8 cellular contexts compared by ENCODE assay signal in genomic region chr12:45991289-45992249, GRCh38. TPM values are rescaled to one million over a fixed set of nuclear protein-coding genes. Genes with fewer than 3 reads are reported as not detected.
DNase-seq lines count a peak whose midpoint lies in the region; ATAC-seq and TF ChIP-seq lines count a peak whose summit lies in the region.

No MANE protein-coding gene starts in this region.

- peak overlapping the region; percentile 87 for H2AFZ ChIP-seq in KMS-11 (ENCODE audit: low read depth)

- H3K4me3 ChIP-seq in KMS-11 (IDR thresholded peaks at IDR 0.05; ENCODE audit: insufficient read depth, low read depth, low read length) (peak overlapping the region; percentile 76), RWPE2 (ENCODE audit: severe bottlenecking) (peak overlapping the region; percentile 48), fibroblast of villous mesenchyme (ENCODE audit: low read depth, low read length) (peak overlapping the region; percentile 75), stomach smooth muscle (ENCODE audit: low read length in 2 of 2) (peak overlapping the region; percentile 88 to 97)

- H3K36me3 Mint-ChIP-seq in Calu3 (ENCODE audit: insufficient read depth, unreplicated experiment), result peaks cover 31% of the 10 kb centered on the region
- peaks cover 7% of the 10 kb centered on the region for H3K36me3 Mint-ChIP-seq in neural crest cell (ENCODE audit: low read depth)

- intact Hi-C loops in Calu3 (cut with micrococcal nuclease; ENCODE audit: unreplicated experiment), result no loop called here

- H3K4me3 Mint-ChIP-seq in Calu3 (ENCODE audit: low read depth, unreplicated experiment) (peak overlapping the region; percentile 96), neural crest cell (peak overlapping the region; percentile 98)

- H3K36me3 ChIP-seq in KMS-11 (ENCODE audit: insufficient read depth) (no peaks in the 10 kb centered on the region), RWPE2 (ENCODE audit: low read depth) (peaks cover 10% of the 10 kb centered on the region), stomach smooth muscle (ENCODE audit: control insufficient read depth in 2 of 2, insufficient read depth in 2 of 2, low read length in 2 of 2) (no peaks in the 10 kb centered on the region)

- TF ChIP-seq CTCF in Calu3 (IDR thresholded peaks at IDR 0.05; ENCODE audit: unreplicated experiment) (no peak), KMS-11 (conservative IDR thresholded peaks at IDR 0.05; ENCODE audit: low read depth, low read length) (no peak), RWPE2 (IDR thresholded peaks at IDR 0.05; ENCODE audit: poor library complexity, severe bottlenecking) (no peak), fibroblast of villous mesenchyme (IDR thresholded peaks at IDR 0.05; ENCODE audit: insufficient read depth, low read depth, low read length) (no peak), neural crest cell (conservative IDR thresholded peaks at IDR 0.05) (no peak)

- H3K9me3 Mint-ChIP-seq in Calu3 (ENCODE audit: low read depth, unreplicated experiment) (no peaks in the 10 kb centered on the region), neural crest cell (no peaks in the 10 kb centered on the region)

- peaks cover 26% of the 10 kb centered on the region for H4K20me1 ChIP-seq in KMS-11 (ENCODE audit: insufficient read depth)

- ATAC-seq in GM21390 (IDR thresholded peaks at IDR 0.05; ENCODE audit: unreplicated experiment) (peak; percentile 34), RWPE2 (ENCODE audit: low read depth) (peak; percentile 24)

- H3K27ac ChIP-seq in KMS-11 (peak overlapping the region; percentile 97), RWPE2 (ENCODE audit: poor library complexity, severe bottlenecking) (peak overlapping the region; percentile 88), stomach smooth muscle (ENCODE audit: low read length) (peak overlapping the region; percentile 96)

- H3K4me1 ChIP-seq in KMS-11 (ENCODE audit: low read depth, poor library complexity, severe bottlenecking), result peaks cover 39% of the 10 kb centered on the region
- peaks cover 15% of the 10 kb centered on the region for H3K4me1 ChIP-seq in RWPE2 (ENCODE audit: insufficient read depth, poor library complexity, severe bottlenecking)
- no peaks in the 10 kb centered on the region for H3K4me1 ChIP-seq in stomach smooth muscle (ENCODE audit: control insufficient read depth, insufficient read depth, low read length)

- H3K79me2 ChIP-seq in KMS-11 (ENCODE audit: insufficient read depth, low read depth), result peaks cover 35% of the 10 kb centered on the region

- BruUV-seq in Calu3 (replicated peaks; lab: Mats Ljungman, UMichigan), result TSS peak; percentile 93

- H3K27ac Mint-ChIP-seq in Calu3 (ENCODE audit: unreplicated experiment) (peak overlapping the region; percentile 88), neural crest cell (ENCODE audit: unreplicated experiment) (peak overlapping the region; percentile 97)

- H3K27me3 Mint-ChIP-seq in Calu3 (ENCODE audit: unreplicated experiment) (no peaks in the 10 kb centered on the region), neural crest cell (ENCODE audit: low read depth) (peaks cover 4% of the 10 kb centered on the region)

- no peaks in the 10 kb centered on the region for H3K9me3 ChIP-seq in RWPE2 (ENCODE audit: severe bottlenecking)
- H3K9me3 ChIP-seq in stomach smooth muscle (ENCODE audit: control insufficient read depth in 2 of 2, low read length in 2 of 2), result no peaks in the 10 kb centered on the region

- peak overlapping the region; percentile 90 for H3K9ac ChIP-seq in KMS-11
- H3K9ac ChIP-seq in stomach smooth muscle (ENCODE audit: low read length in 2 of 2), result peak overlapping the region; percentile 67 to 92

- peak overlapping the region; percentile 81 for H3K4me2 ChIP-seq in KMS-11

- H3K4me1 Mint-ChIP-seq in Calu3 (ENCODE audit: low read depth, unreplicated experiment), result peaks cover 26% of the 10 kb centered on the region
- peaks cover 45% of the 10 kb centered on the region for H3K4me1 Mint-ChIP-seq in neural crest cell

- H3K27me3 ChIP-seq in KMS-11 (ENCODE audit: insufficient read depth, low read depth) (no peaks in the 10 kb centered on the region), RWPE2 (ENCODE audit: insufficient read depth, poor library complexity, severe bottlenecking) (no peaks in the 10 kb centered on the region), stomach smooth muscle (ENCODE audit: control insufficient read depth in 1 of 2, insufficient read depth in 2 of 2, low read length in 2 of 2) (no peaks in the 10 kb centered on the region)

- CTCF ChIA-PET in Calu3 (lab: Charles Lee), result interaction anchor here (0.6 to 1.6 kb wide), 3 partner anchors 278 to 1181 kb away, joined by 3 to 6 read pairs (median 3); partner anchors contain the start of gene SLC38A1

- DNase-seq in Calu3, result peak; percentile 56
- peak; percentile 68 for DNase-seq in RWPE2 (ENCODE audit: low spot score)
- DNase-seq in activated T-helper 9 cell treated with anti-CD3 and anti-CD28 coated beads, Interleukin-2, amount 50 U/mL, for 16 hours (ENCODE audit: low read depth), result peak; percentile 48
- DNase-seq in fibroblast of villous mesenchyme (ENCODE audit: low read depth), result peak; percentile 62
- DNase-seq in neural crest cell (ENCODE audit: low read depth, low spot score), result peak; percentile 50

RNA-seq across cellular contexts. Expression of gene SCAF11, which starts 1.2 kb away (rescaled TPM):
- 62.3 and 78.8 TPM in 2 replicates for total RNA-seq in Calu3 (2022)
- total RNA-seq in fibroblast of villous mesenchyme, result 114 and 186 TPM in 2 replicates
- 113 and 114 TPM in 2 replicates for total RNA-seq in neural crest cell

Comparison
In these comparisons a context has a peak if more than half of its experiments do, and no peak if none do; other contexts are left out.
1. Peak in every context shown above with its lines: DNase-seq, ATAC-seq, H3K4me3 ChIP-seq and H3K27ac ChIP-seq.